ENCODE assay signal across 8 cellular contexts in the genomic region with DNA sequence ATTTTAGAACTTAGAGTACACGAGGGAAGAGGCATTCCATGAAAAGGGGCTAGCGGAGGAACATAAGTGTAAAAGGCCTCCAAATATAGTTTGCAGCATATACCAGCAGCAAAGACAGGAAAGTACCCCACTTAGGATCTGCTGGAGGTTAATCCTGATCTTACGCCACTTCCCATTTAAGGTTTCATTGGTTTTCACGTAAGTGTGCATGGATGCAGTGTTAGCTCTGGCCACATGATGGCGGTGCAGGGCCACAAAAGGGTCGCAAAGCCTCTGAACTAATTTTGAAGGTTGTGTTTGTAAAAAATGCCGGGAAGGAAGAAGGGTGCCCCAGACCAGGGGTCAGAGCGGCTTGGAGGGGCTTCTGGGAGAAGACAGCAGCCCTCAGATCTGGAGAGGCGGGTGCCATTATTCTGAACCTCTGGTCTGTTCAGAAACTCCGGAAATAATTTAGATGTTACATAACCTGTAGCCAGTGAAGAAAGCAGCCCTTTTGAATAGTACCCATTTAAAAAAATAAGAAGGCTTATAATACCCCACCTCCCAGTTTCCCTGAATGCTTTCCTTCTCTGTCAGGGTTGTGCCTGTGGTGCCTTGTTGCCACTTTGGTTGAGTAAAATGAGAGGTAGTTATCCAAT.
DNase-seq lines count a peak whose midpoint lies in the region; ATAC-seq and TF ChIP-seq lines count a peak whose summit lies in the region.

No MANE protein-coding gene starts in this region.

- TF ChIP-seq CTCF in VCaP (conservative IDR thresholded peaks at IDR 0.05), result peak; percentile 94

- DNase-seq in AG20443 (ENCODE audit: low spot score) (peak; percentile 73), NCI-H2171 treated with DMSO at 0.1 percent for 48 hours (lab: John Stamatoyannopoulos, UW) (peak; percentile 80), cerebellar cortex (ENCODE audit: low spot score) (peak; percentile 85), kidney tubule cell (ENCODE audit: low spot score) (peak; percentile 68)
- DNase-seq in stimulated activated CD4-positive, alpha-beta T cell treated with anti-CD3 and anti-CD28 coated beads, Interleukin-1b, Interleukin-23, amount 100 ng/mL, for 1 hour (ENCODE audit: low read depth in 2 of 2), result peak; percentile 2 to 20

- ATAC-seq in GM18907 (IDR thresholded peaks at IDR 0.05; ENCODE audit: unreplicated experiment) (peak; percentile 86), HG03135 (IDR thresholded peaks at IDR 0.05; ENCODE audit: unreplicated experiment) (peak; percentile 76)

- H3K27ac ChIP-seq in VCaP, result peak overlapping the region; percentile 25; the same call in 1 of the 2 replicates

Comparison
In these comparisons a context has a peak if more than half of its experiments do, and no peak if none do; other contexts are left out.
1. Peak in every context shown above with its lines: DNase-seq, ATAC-seq and H3K27ac ChIP-seq.
2. DNase-seq: peak in every context shown above with its lines; median percentile 85 in cerebellar cortex; 80 in NCI-H2171 treated with DMSO at 0.1 percent for 48 hours; 73 in AG20443; 68 in kidney tubule cell; 11 in stimulated activated CD4-positive, alpha-beta T cell treated with anti-CD3 and anti-CD28 coated beads, Interleukin-1b, Interleukin-23, amount 100 ng/mL, for 1 hour.